1 cellular context compared by ENCODE assay signal in the genomic region with DNA sequence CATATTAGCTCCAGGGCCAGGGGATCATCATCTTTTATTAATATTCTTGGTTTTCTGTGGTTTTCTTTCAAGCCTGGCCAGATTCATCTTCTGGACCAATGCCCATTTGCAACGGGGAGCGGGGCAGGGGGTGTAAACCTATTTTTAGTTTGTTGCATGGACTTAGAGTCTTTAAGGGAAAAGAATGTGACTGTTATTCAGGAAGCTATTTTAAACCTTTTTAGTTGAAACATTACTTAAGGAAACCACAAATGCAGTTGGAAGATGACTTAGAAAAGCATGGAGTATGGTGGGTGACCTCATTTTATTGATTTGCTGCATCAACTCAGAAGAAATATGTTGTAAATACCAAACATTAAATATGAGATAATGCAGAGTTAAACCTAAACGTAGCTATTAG.
TF ChIP-seq lines count a peak whose summit lies in the region.

No MANE protein-coding gene starts in this region.

TF ChIP-seq in SK-N-SH, 30 proteins besides CTCF, POLR2A, EP300 and RAD21 (continued from another document):
- no peak for TF ChIP-seq USF1 (IDR thresholded peaks at IDR 0.05; ENCODE audit: borderline replicate concordance, low read depth)
- TF ChIP-seq SIN3A (IDR thresholded peaks at IDR 0.05; ENCODE audit: borderline replicate concordance, low read depth, low read length): 0 out of 2 replicates have a peak, but pooled peaks have one; percentile 33
- TF ChIP-seq ELF1 (IDR thresholded peaks at IDR 0.05): no peak
- TF ChIP-seq IRF3 (IDR thresholded peaks at IDR 0.05; ENCODE audit: low read depth, low read length): no peak
- peak; percentile 83 for TF ChIP-seq POLR2AphosphoS5 (IDR thresholded peaks at IDR 0.05; ENCODE audit: low read depth, low read length)
- TF ChIP-seq RXRA (IDR thresholded peaks at IDR 0.05; ENCODE audit: borderline replicate concordance, low read depth): peak; percentile 70
- peak; percentile 60; the same call in 1 of the 2 replicates for TF ChIP-seq MAX (IDR thresholded peaks at IDR 0.05; ENCODE audit: low read depth)
- peak; percentile 93 for TF ChIP-seq FOXM1 (IDR thresholded peaks at IDR 0.05; ENCODE audit: low read depth)
- TF ChIP-seq, protein P1, sequence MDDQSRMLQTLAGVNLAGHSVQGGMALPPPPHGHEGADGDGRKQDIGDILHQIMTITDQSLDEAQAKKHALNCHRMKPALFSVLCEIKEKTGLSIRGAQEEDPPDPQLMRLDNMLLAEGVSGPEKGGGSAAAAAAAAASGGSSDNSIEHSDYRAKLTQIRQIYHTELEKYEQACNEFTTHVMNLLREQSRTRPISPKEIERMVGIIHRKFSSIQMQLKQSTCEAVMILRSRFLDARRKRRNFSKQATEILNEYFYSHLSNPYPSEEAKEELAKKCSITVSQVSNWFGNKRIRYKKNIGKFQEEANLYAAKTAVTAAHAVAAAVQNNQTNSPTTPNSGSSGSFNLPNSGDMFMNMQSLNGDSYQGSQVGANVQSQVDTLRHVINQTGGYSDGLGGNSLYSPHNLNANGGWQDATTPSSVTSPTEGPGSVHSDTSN (IDR thresholded peaks at IDR 0.05): peak; percentile 75
- TF ChIP-seq MEF2A (IDR thresholded peaks at IDR 0.05; ENCODE audit: borderline replicate concordance, low read depth): peak; percentile 100
- no peak for TF ChIP-seq NRF1 (IDR thresholded peaks at IDR 0.05; ENCODE audit: low read depth, low read length)
- TF ChIP-seq CHD2 (IDR thresholded peaks at IDR 0.05; ENCODE audit: low read length, partially characterized antibody): no peak
- TF ChIP-seq FOSL2 (IDR thresholded peaks at IDR 0.05; ENCODE audit: borderline replicate concordance, low read depth): peak; percentile 44; the same call in 1 of the 2 replicates
- TF ChIP-seq RCOR1 (IDR thresholded peaks at IDR 0.05; ENCODE audit: low read length): no peak
